2 cellular contexts compared by ENCODE assay signal in genomic region chr17:10737168-10737622, GRCh38.
TF ChIP-seq lines count a peak whose summit lies in the region.

No MANE protein-coding gene starts in this region.

TF ChIP-seq in HCT116, 20 proteins besides CTCF, POLR2A, EP300 and RAD21:
- no peak for TF ChIP-seq ZBTB33 (IDR thresholded peaks at IDR 0.05; ENCODE audit: extremely low read depth, insufficient replicate concordance, low read length)
- TF ChIP-seq EZH2phosphoT487 (IDR thresholded peaks at IDR 0.05; ENCODE audit: borderline replicate concordance): no peak
- no peak for TF ChIP-seq ELF1 (IDR thresholded peaks at IDR 0.05; ENCODE audit: borderline replicate concordance, low read depth)
- TF ChIP-seq YY1 (IDR thresholded peaks at IDR 0.05; ENCODE audit: extremely low read depth, insufficient replicate concordance, low read depth, low read length): peak; percentile 67
- no peak for TF ChIP-seq CBX3 (IDR thresholded peaks at IDR 0.05; ENCODE audit: low read depth)
- no peak for TF ChIP-seq REST (IDR thresholded peaks at IDR 0.05; ENCODE audit: low read depth)
- no peak for TF ChIP-seq EGR1 (IDR thresholded peaks at IDR 0.05; ENCODE audit: low read depth)
- TF ChIP-seq SRF (IDR thresholded peaks at IDR 0.05; ENCODE audit: low read depth): no peak

TF ChIP-seq in K562, 482 proteins besides CTCF, POLR2A, EP300 and RAD21:
- TF ChIP-seq HNRNPH1 (optimal IDR thresholded peaks at IDR 0.05; ENCODE audit: low read depth, low read length) (no peak), MEF2A (IDR thresholded peaks at IDR 0.05; ENCODE audit: control insufficient read depth, low read depth, low read length) (no peak), STAT5A (IDR thresholded peaks at IDR 0.05; ENCODE audit: borderline replicate concordance, low read length) (no peak), SMC3 (conservative IDR thresholded peaks at IDR 0.05; ENCODE audit: insufficient read depth, low read depth, low read length) (peak; percentile 60), ZNF695 (CRISPR knock-in tag; IDR thresholded peaks at IDR 0.05) (no peak), KDM2B (CRISPR knock-in tag; IDR thresholded peaks at IDR 0.05) (no peak), NR4A1 (CRISPR knock-in tag; IDR thresholded peaks at IDR 0.05) (no peak), NR4A1 (tag; IDR thresholded peaks at IDR 0.05) (no peak), CGGBP1 (CRISPR knock-in tag; IDR thresholded peaks at IDR 0.05) (no peak), HINFP (tag; conservative IDR thresholded peaks at IDR 0.05; ENCODE audit: low read depth) (no peak), SMARCA4 (IDR thresholded peaks at IDR 0.05) (no peak), FOXA3 (CRISPR knock-in tag; conservative IDR thresholded peaks at IDR 0.05 in 1 of 2, IDR thresholded peaks at IDR 0.05 in 1 of 2) (no peak), HIVEP1 (CRISPR knock-in tag; IDR thresholded peaks at IDR 0.05) (no peak), DEAF1 (CRISPR knock-in tag; IDR thresholded peaks at IDR 0.05) (peak; percentile 32; the same call in 1 of the 2 replicates), OTX1 (CRISPR knock-in tag; IDR thresholded peaks at IDR 0.05) (no peak), ZNF778 (CRISPR knock-in tag; IDR thresholded peaks at IDR 0.05) (no peak), ARID2 (IDR thresholded peaks at IDR 0.05) (no peak), SRSF1 (IDR thresholded peaks at IDR 0.05; ENCODE audit: low read depth, low read length) (no peak), ZFPM2 (CRISPR knock-in tag; IDR thresholded peaks at IDR 0.05) (no peak), SAP30 (IDR thresholded peaks at IDR 0.05; ENCODE audit: borderline replicate concordance, insufficient read depth, low read depth, low read length, poor library complexity, severe bottlenecking) (no peak), JUND (IDR thresholded peaks at IDR 0.05; ENCODE audit: borderline replicate concordance, low read depth, low read length) (0 out of 2 replicates have a peak, but pooled peaks have one; percentile 11), JUND (tag; IDR thresholded peaks at IDR 0.05; ENCODE audit: borderline replicate concordance, low read depth, low read length) (no peak), MTA3 (IDR thresholded peaks at IDR 0.05; ENCODE audit: borderline replicate concordance) (no peak), SLC30A9 (CRISPR knock-in tag; IDR thresholded peaks at IDR 0.05) (no peak), ZNF184 (CRISPR knock-in tag; IDR thresholded peaks at IDR 0.05) (no peak), ZNF395 (CRISPR knock-in tag; IDR thresholded peaks at IDR 0.05) (no peak), YY1 (IDR thresholded peaks at IDR 0.05; ENCODE audit: borderline replicate concordance in 1 of 3, control insufficient read depth in 1 of 3, extremely low read depth in 1 of 3, insufficient read depth in 3 of 3, insufficient read length in 1 of 3, insufficient replicate concordance in 2 of 3, low read depth in 1 of 3, low read length in 2 of 3) (peak in 1 of 3 experiments; percentile 22), HSF4 (CRISPR knock-in tag; IDR thresholded peaks at IDR 0.05; ENCODE audit: borderline replicate concordance) (no peak), RBBP5 (IDR thresholded peaks at IDR 0.05; ENCODE audit: borderline replicate concordance, insufficient read depth, low read length, poor library complexity, severe bottlenecking) (no peak), RNF2 (IDR thresholded peaks at IDR 0.05) (no peak), VEZF1 (CRISPR knock-in tag; IDR thresholded peaks at IDR 0.05) (peak; percentile 46; the same call in 1 of the 2 replicates), PHB (CRISPR knock-in tag; IDR thresholded peaks at IDR 0.05) (no peak), ZNF589 (CRISPR knock-in tag; IDR thresholded peaks at IDR 0.05; ENCODE audit: low read depth) (no peak), RBM22 (IDR thresholded peaks at IDR 0.05; ENCODE audit: low read depth, low read length, poor library complexity, severe bottlenecking) (no peak), NR1H2 (CRISPR knock-in tag; IDR thresholded peaks at IDR 0.05) (no peak)
